In the genomic region with DNA sequence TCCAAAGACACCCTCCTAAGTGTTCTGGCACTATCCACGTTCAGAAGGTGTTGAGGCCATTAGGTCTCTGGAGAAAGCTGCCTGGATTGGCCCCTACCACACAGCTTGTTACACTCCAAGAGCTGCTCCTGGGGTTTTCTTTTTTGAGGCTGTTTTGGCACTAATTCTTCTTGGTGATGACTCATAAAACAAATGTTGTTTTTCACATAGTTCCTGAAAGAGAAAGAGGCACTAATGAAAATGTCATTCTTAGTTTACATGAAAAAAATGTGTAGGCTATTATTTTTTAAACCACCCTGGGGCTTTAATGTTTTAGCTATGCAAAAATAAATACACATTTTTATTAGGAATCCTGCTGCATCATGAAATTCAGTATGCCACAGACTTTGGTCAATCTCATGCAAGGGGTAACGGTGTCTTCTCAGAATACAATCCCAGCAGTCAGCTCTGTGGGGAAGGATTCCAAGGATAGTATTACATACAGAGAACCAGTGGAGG, we compare ENCODE assay signal across 1 cellular context.
TF ChIP-seq lines count a peak whose summit lies in the region.

No MANE protein-coding gene starts in this region.

TF ChIP-seq in HEK293, 187 proteins besides CTCF, POLR2A, EP300 and RAD21 (continued from another document and continues in another):
- TF ChIP-seq, protein P1, sequence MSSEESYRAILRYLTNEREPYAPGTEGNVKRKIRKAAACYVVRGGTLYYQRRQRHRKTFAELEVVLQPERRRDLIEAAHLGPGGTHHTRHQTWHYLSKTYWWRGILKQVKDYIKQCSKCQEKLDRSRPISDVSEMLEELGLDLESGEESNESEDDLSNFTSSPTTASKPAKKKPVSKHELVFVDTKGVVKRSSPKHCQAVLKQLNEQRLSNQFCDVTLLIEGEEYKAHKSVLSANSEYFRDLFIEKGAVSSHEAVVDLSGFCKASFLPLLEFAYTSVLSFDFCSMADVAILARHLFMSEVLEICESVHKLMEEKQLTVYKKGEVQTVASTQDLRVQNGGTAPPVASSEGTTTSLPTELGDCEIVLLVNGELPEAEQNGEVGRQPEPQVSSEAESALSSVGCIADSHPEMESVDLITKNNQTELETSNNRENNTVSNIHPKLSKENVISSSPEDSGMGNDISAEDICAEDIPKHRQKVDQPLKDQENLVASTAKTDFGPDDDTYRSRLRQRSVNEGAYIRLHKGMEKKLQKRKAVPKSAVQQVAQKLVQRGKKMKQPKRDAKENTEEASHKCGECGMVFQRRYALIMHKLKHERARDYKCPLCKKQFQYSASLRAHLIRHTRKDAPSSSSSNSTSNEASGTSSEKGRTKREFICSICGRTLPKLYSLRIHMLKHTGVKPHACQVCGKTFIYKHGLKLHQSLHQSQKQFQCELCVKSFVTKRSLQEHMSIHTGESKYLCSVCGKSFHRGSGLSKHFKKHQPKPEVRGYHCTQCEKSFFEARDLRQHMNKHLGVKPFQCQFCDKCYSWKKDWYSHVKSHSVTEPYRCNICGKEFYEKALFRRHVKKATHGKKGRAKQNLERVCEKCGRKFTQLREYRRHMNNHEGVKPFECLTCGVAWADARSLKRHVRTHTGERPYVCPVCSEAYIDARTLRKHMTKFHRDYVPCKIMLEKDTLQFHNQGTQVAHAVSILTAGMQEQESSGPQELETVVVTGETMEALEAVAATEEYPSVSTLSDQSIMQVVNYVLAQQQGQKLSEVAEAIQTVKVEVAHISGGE (tag by site-specific recombination; conservative IDR thresholded peaks at IDR 0.05; ENCODE audit: low read depth), result no peak
- 0 out of 2 replicates have a peak, but pooled peaks have one; percentile 36 for TF ChIP-seq ZBTB17 (tag by site-specific recombination; IDR thresholded peaks at IDR 0.05)
- TF ChIP-seq ZNF792 (tag by site-specific recombination; IDR thresholded peaks at IDR 0.05), result no peak
- TF ChIP-seq ZNF561 (tag by site-specific recombination; IDR thresholded peaks at IDR 0.05; ENCODE audit: borderline replicate concordance), result 0 out of 2 replicates have a peak, but pooled peaks have one; percentile 46
- TF ChIP-seq ZNF223 (tag by site-specific recombination; IDR thresholded peaks at IDR 0.05), result no peak
- TF ChIP-seq, protein P2, sequence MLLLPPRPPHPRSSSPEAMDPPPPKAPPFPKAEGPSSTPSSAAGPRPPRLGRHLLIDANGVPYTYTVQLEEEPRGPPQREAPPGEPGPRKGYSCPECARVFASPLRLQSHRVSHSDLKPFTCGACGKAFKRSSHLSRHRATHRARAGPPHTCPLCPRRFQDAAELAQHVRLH (tag by site-specific recombination; IDR thresholded peaks at IDR 0.05), result no peak
- TF ChIP-seq HOXA7 (CRISPR knock-in tag; IDR thresholded peaks at IDR 0.05; ENCODE audit: borderline replicate concordance), result no peak
- TF ChIP-seq ZNF292 (tag by site-specific recombination; IDR thresholded peaks at IDR 0.05; ENCODE audit: borderline replicate concordance, low read depth), result no peak
- TF ChIP-seq, protein P3, sequence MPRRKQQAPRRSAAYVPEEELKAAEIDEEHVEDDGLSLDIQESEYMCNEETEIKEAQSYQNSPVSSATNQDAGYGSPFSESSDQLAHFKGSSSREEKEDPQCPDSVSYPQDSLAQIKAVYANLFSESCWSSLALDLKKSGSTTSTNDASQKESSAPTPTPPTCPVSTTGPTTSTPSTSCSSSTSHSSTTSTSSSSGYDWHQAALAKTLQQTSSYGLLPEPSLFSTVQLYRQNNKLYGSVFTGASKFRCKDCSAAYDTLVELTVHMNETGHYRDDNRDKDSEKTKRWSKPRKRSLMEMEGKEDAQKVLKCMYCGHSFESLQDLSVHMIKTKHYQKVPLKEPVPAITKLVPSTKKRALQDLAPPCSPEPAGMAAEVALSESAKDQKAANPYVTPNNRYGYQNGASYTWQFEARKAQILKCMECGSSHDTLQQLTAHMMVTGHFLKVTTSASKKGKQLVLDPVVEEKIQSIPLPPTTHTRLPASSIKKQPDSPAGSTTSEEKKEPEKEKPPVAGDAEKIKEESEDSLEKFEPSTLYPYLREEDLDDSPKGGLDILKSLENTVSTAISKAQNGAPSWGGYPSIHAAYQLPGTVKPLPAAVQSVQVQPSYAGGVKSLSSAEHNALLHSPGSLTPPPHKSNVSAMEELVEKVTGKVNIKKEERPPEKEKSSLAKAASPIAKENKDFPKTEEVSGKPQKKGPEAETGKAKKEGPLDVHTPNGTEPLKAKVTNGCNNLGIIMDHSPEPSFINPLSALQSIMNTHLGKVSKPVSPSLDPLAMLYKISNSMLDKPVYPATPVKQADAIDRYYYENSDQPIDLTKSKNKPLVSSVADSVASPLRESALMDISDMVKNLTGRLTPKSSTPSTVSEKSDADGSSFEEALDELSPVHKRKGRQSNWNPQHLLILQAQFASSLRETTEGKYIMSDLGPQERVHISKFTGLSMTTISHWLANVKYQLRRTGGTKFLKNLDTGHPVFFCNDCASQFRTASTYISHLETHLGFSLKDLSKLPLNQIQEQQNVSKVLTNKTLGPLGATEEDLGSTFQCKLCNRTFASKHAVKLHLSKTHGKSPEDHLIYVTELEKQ (tag by site-specific recombination; IDR thresholded peaks at IDR 0.05; ENCODE audit: borderline replicate concordance), result 0 out of 2 replicates have a peak, but pooled peaks have one; percentile 40
- no peak for TF ChIP-seq ZNF791 (tag by site-specific recombination; IDR thresholded peaks at IDR 0.05)
- TF ChIP-seq ZNF221 (tag by site-specific recombination; IDR thresholded peaks at IDR 0.05; ENCODE audit: borderline replicate concordance), result no peak
- no peak for TF ChIP-seq ZNF354C (tag by site-specific recombination; IDR thresholded peaks at IDR 0.05; ENCODE audit: borderline replicate concordance, low read depth)
- no peak for TF ChIP-seq SETDB1 (IDR thresholded peaks at IDR 0.05; ENCODE audit: insufficient read length, low read length)
- TF ChIP-seq RBAK (tag by site-specific recombination; IDR thresholded peaks at IDR 0.05), result no peak
- TF ChIP-seq ZNF571 (tag by site-specific recombination; IDR thresholded peaks at IDR 0.05), result no peak
- TF ChIP-seq, protein P4, sequence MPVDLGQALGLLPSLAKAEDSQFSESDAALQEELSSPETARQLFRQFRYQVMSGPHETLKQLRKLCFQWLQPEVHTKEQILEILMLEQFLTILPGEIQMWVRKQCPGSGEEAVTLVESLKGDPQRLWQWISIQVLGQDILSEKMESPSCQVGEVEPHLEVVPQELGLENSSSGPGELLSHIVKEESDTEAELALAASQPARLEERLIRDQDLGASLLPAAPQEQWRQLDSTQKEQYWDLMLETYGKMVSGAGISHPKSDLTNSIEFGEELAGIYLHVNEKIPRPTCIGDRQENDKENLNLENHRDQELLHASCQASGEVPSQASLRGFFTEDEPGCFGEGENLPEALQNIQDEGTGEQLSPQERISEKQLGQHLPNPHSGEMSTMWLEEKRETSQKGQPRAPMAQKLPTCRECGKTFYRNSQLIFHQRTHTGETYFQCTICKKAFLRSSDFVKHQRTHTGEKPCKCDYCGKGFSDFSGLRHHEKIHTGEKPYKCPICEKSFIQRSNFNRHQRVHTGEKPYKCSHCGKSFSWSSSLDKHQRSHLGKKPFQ (tag by site-specific recombination; IDR thresholded peaks at IDR 0.05), result no peak
- TF ChIP-seq ZNF777 (tag by site-specific recombination; IDR thresholded peaks at IDR 0.05; ENCODE audit: borderline replicate concordance), result no peak
- TF ChIP-seq MZF1 (tag by site-specific recombination; IDR thresholded peaks at IDR 0.05; ENCODE audit: borderline replicate concordance), result no peak
- TF ChIP-seq, protein P5, sequence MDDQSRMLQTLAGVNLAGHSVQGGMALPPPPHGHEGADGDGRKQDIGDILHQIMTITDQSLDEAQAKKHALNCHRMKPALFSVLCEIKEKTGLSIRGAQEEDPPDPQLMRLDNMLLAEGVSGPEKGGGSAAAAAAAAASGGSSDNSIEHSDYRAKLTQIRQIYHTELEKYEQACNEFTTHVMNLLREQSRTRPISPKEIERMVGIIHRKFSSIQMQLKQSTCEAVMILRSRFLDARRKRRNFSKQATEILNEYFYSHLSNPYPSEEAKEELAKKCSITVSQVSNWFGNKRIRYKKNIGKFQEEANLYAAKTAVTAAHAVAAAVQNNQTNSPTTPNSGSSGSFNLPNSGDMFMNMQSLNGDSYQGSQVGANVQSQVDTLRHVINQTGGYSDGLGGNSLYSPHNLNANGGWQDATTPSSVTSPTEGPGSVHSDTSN (CRISPR knock-in tag; IDR thresholded peaks at IDR 0.05), result no peak
- TF ChIP-seq, protein P6, sequence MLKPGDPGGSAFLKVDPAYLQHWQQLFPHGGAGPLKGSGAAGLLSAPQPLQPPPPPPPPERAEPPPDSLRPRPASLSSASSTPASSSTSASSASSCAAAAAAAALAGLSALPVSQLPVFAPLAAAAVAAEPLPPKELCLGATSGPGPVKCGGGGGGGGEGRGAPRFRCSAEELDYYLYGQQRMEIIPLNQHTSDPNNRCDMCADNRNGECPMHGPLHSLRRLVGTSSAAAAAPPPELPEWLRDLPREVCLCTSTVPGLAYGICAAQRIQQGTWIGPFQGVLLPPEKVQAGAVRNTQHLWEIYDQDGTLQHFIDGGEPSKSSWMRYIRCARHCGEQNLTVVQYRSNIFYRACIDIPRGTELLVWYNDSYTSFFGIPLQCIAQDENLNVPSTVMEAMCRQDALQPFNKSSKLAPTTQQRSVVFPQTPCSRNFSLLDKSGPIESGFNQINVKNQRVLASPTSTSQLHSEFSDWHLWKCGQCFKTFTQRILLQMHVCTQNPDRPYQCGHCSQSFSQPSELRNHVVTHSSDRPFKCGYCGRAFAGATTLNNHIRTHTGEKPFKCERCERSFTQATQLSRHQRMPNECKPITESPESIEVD (tag by site-specific recombination; IDR thresholded peaks at IDR 0.05), result peak; percentile 92
- no peak for TF ChIP-seq ZNF350 (tag by site-specific recombination; IDR thresholded peaks at IDR 0.05)
- no peak for TF ChIP-seq ZNF585B (tag by site-specific recombination; IDR thresholded peaks at IDR 0.05)
- TF ChIP-seq, protein P7, sequence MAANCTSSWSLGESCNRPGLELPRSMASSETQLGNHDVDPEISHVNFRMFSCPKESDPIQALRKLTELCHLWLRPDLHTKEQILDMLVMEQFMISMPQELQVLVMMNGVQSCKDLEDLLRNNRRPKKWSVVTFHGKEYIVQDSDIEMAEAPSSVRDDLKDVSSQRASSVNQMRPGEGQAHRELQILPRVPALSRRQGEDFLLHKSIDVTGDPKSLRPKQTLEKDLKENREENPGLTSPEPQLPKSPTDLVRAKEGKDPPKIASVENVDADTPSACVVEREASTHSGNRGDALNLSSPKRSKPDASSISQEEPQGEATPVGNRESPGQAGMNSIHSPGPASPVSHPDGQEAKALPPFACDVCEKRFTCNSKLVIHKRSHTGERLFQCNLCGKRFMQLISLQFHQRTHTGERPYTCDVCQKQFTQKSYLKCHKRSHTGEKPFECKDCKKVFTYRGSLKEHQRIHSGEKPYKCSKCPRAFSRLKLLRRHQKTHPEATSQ (tag by site-specific recombination; IDR thresholded peaks at IDR 0.05), result no peak
- TF ChIP-seq ZNF133 (tag by site-specific recombination; IDR thresholded peaks at IDR 0.05), result no peak
- TF ChIP-seq ZNF664 (tag by site-specific recombination; IDR thresholded peaks at IDR 0.05), result no peak
- TF ChIP-seq ZNF660 (tag by site-specific recombination; IDR thresholded peaks at IDR 0.05), result no peak
- no peak for TF ChIP-seq ZNF19 (tag by site-specific recombination; IDR thresholded peaks at IDR 0.05; ENCODE audit: low read depth)
- no peak for TF ChIP-seq ZNF138 (tag by site-specific recombination; IDR thresholded peaks at IDR 0.05; ENCODE audit: borderline replicate concordance)
- no peak for TF ChIP-seq ZNF423 (tag by site-specific recombination; IDR thresholded peaks at IDR 0.05)
- TF ChIP-seq, protein P8, sequence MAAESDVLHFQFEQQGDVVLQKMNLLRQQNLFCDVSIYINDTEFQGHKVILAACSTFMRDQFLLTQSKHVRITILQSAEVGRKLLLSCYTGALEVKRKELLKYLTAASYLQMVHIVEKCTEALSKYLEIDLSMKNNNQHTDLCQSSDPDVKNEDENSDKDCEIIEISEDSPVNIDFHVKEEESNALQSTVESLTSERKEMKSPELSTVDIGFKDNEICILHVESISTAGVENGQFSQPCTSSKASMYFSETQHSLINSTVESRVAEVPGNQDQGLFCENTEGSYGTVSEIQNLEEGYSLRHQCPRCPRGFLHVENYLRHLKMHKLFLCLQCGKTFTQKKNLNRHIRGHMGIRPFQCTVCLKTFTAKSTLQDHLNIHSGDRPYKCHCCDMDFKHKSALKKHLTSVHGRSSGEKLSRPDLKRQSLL (tag by site-specific recombination; IDR thresholded peaks at IDR 0.05), result no peak
- TF ChIP-seq, protein P9, sequence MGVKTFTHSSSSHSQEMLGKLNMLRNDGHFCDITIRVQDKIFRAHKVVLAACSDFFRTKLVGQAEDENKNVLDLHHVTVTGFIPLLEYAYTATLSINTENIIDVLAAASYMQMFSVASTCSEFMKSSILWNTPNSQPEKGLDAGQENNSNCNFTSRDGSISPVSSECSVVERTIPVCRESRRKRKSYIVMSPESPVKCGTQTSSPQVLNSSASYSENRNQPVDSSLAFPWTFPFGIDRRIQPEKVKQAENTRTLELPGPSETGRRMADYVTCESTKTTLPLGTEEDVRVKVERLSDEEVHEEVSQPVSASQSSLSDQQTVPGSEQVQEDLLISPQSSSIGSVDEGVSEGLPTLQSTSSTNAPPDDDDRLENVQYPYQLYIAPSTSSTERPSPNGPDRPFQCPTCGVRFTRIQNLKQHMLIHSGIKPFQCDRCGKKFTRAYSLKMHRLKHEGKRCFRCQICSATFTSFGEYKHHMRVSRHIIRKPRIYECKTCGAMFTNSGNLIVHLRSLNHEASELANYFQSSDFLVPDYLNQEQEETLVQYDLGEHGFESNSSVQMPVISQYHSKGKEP (tag by site-specific recombination; IDR thresholded peaks at IDR 0.05), result peak; percentile 47
- TF ChIP-seq HOXC10 (CRISPR knock-in tag; IDR thresholded peaks at IDR 0.05), result no peak
- TF ChIP-seq ZBTB20 (tag by site-specific recombination; IDR thresholded peaks at IDR 0.05), result no peak
- no peak for TF ChIP-seq ZNF548 (tag by site-specific recombination; IDR thresholded peaks at IDR 0.05)
- TF ChIP-seq ZNF830 (tag by site-specific recombination; IDR thresholded peaks at IDR 0.05; ENCODE audit: low read depth), result no peak
- TF ChIP-seq PRDM1 (tag by site-specific recombination; IDR thresholded peaks at IDR 0.05), result no peak
- no peak for TF ChIP-seq GLI4 (tag by site-specific recombination; IDR thresholded peaks at IDR 0.05)
- no peak for TF ChIP-seq ZNF10 (tag by site-specific recombination; IDR thresholded peaks at IDR 0.05)
- peak; percentile 35; the same call in 1 of the 2 replicates for TF ChIP-seq ZXDB (tag by site-specific recombination; IDR thresholded peaks at IDR 0.05)
- TF ChIP-seq, protein P10, sequence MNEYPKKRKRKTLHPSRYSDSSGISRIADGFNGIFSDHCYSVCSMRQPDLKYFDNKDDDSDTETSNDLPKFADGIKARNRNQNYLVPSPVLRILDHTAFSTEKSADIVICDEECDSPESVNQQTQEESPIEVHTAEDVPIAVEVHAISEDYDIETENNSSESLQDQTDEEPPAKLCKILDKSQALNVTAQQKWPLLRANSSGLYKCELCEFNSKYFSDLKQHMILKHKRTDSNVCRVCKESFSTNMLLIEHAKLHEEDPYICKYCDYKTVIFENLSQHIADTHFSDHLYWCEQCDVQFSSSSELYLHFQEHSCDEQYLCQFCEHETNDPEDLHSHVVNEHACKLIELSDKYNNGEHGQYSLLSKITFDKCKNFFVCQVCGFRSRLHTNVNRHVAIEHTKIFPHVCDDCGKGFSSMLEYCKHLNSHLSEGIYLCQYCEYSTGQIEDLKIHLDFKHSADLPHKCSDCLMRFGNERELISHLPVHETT (tag by site-specific recombination; IDR thresholded peaks at IDR 0.05), result no peak
- TF ChIP-seq ZNF335 (tag by site-specific recombination; conservative IDR thresholded peaks at IDR 0.05), result no peak
- no peak for TF ChIP-seq ZNF76 (tag by site-specific recombination; IDR thresholded peaks at IDR 0.05; ENCODE audit: borderline replicate concordance, low read depth)
- no peak for TF ChIP-seq ZNF530 (tag by site-specific recombination; IDR thresholded peaks at IDR 0.05; ENCODE audit: low read depth)
- no peak for TF ChIP-seq ZNF341 (tag by site-specific recombination; IDR thresholded peaks at IDR 0.05; ENCODE audit: low read depth)
- TF ChIP-seq ZFHX2 (tag by site-specific recombination; conservative IDR thresholded peaks at IDR 0.05), result no peak
